1 cellular context compared by ENCODE assay signal in genomic region chr6:61887425-61887824, GRCh38.
TF ChIP-seq lines count a peak whose summit lies in the region.

No MANE protein-coding gene starts in this region.

TF ChIP-seq in HEK293, 187 proteins besides CTCF, POLR2A, EP300 and RAD21 (continued from another document):
- no peak for TF ChIP-seq ZBTB20 (tag by site-specific recombination; IDR thresholded peaks at IDR 0.05)
- TF ChIP-seq ZNF514 (tag by site-specific recombination; IDR thresholded peaks at IDR 0.05) = no peak
- TF ChIP-seq TCF7L2 (IDR thresholded peaks at IDR 0.05; ENCODE audit: borderline replicate concordance, low read depth, low read length) = peak; percentile 89
- no peak for TF ChIP-seq ZNF169 (tag by site-specific recombination; IDR thresholded peaks at IDR 0.05)
- no peak for TF ChIP-seq ZNF571 (tag by site-specific recombination; IDR thresholded peaks at IDR 0.05)
- TF ChIP-seq PRDM6 (tag by site-specific recombination; IDR thresholded peaks at IDR 0.05) = peak; percentile 60
- no peak for TF ChIP-seq SCRT2 (tag by site-specific recombination; IDR thresholded peaks at IDR 0.05)
- TF ChIP-seq ZFP3 (tag by site-specific recombination; IDR thresholded peaks at IDR 0.05; ENCODE audit: low read depth) = no peak
- no peak for TF ChIP-seq ZFHX2 (tag by site-specific recombination; conservative IDR thresholded peaks at IDR 0.05)
- no peak for TF ChIP-seq ZNF777 (tag by site-specific recombination; IDR thresholded peaks at IDR 0.05; ENCODE audit: borderline replicate concordance)
- no peak for TF ChIP-seq ZNF791 (tag by site-specific recombination; IDR thresholded peaks at IDR 0.05)
- no peak for TF ChIP-seq ZNF354C (tag by site-specific recombination; IDR thresholded peaks at IDR 0.05; ENCODE audit: borderline replicate concordance, low read depth)
- TF ChIP-seq ZNF654 (tag by site-specific recombination; IDR thresholded peaks at IDR 0.05; ENCODE audit: low read depth) = no peak
- TF ChIP-seq ZBTB6 (tag by site-specific recombination; IDR thresholded peaks at IDR 0.05) = no peak
- TF ChIP-seq WT1 (tag by site-specific recombination; IDR thresholded peaks at IDR 0.05) = peak; percentile 81
- TF ChIP-seq ZNF510 (tag by site-specific recombination; IDR thresholded peaks at IDR 0.05; ENCODE audit: insufficient replicate concordance) = no peak
- no peak for TF ChIP-seq ZFP37 (tag by site-specific recombination; IDR thresholded peaks at IDR 0.05)
- TF ChIP-seq ZNF629 (tag by site-specific recombination; IDR thresholded peaks at IDR 0.05) = no peak
- TF ChIP-seq EGR2 (tag by site-specific recombination; IDR thresholded peaks at IDR 0.05; ENCODE audit: low read depth) = no peak
